Comparison of ENCODE assay signal across 8 cellular contexts in the genomic region with DNA sequence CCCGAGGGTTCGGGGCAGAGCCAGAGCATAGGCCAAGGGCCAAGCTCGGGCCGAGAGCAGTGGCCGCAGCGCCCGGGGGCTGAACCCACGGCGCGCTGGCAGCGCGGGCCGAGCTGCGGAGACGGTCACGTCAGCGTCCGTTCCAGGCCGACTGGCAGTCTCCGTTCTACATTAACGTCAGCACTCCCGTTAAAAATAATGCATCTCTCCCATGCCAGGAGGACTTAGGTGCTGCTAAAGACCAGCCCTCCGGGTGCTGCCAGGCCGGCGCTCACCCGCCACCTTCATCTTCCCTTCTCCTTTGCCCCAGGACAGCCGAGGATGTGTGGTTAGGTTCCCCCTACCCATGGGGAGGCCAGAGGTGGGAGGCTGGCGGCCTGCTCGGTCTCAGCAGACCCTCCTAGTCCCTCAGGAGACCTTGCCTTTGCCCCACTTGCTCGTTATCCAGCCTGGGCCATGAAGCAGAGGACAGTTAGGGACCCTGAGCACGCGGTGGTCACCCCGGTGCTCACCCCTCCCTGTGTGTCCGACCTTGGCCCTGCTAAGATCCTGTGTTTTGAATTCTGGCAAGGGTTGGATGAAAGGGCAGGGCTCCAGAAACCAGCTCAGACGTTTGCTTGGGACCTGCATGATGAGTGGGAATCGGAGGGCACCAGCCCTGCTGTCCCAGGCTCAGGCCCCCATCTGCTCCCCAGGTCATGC. TPM values are rescaled to one million over a fixed set of nuclear protein-coding genes. Genes with fewer than 3 reads are reported as not detected.
A peak's percentile ranks its signal among the peaks of the same experiment; 100 is the strongest.
DNase-seq lines count a peak whose midpoint lies in the region; ATAC-seq and TF ChIP-seq lines count a peak whose summit lies in the region.

No MANE protein-coding gene starts in this region.

- H3K9me3 Mint-ChIP-seq in activated naive CD8-positive, alpha-beta T cell (ENCODE audit: low read depth), result no peaks in the 10 kb centered on the region

- H3K36me3 ChIP-seq in ACC112 (ENCODE audit: insufficient read depth, low read length) (no peaks in the 10 kb centered on the region), left ventricle myocardium inferior (peaks cover 25% of the 10 kb centered on the region), sigmoid colon (peaks cover 0 to 15% (median 6%) of the 10 kb centered on the region in 4 donors)

- WGBS in sigmoid colon, 2 donors, result 10% methylated on average over 36 of the region's 36 CpGs

- H3K4me3 ChIP-seq in ACC112 (ENCODE audit: low read depth, low read length), result peak overlapping the region; percentile 89
- H3K4me3 ChIP-seq in left ventricle myocardium inferior, result peak overlapping the region; percentile 88
- peak overlapping the region; percentile 66 to 97 (median 87) for H3K4me3 ChIP-seq in sigmoid colon

- no peak for TF ChIP-seq POLR2A in sigmoid colon (IDR thresholded peaks at IDR 0.05)

- H3K27ac ChIP-seq in ACC112 (ENCODE audit: low read depth, low read length) (peak overlapping the region; percentile 80), left ventricle myocardium inferior (replicated peaks) (peak overlapping the region; percentile 96), sigmoid colon (peak overlapping the region; percentile 94 to 97 (median 96))

- H3K27me3 Mint-ChIP-seq in activated naive CD8-positive, alpha-beta T cell, result peaks cover 4% of the 10 kb centered on the region

- peak overlapping the region; percentile 82 for H2AFZ ChIP-seq in ACC112 (ENCODE audit: low read length, unreplicated experiment)

- ATAC-seq in HG03442 (IDR thresholded peaks at IDR 0.05; ENCODE audit: unreplicated experiment) (peak; percentile 11), GM19455 (IDR thresholded peaks at IDR 0.05; ENCODE audit: unreplicated experiment) (no peak)

- H3K9me3 ChIP-seq in left ventricle myocardium inferior (replicated peaks), result no peaks in the 10 kb centered on the region
- H3K9me3 ChIP-seq in sigmoid colon, result no peaks in the 10 kb centered on the region

- H3K27ac Mint-ChIP-seq in activated naive CD8-positive, alpha-beta T cell, result peak overlapping the region; percentile 54

- intact Hi-C loops in left ventricle myocardium inferior (cut with micrococcal nuclease), result no loop called here
- intact Hi-C loops in sigmoid colon (cut with DNase I), result no loop called here

- peak overlapping the region; percentile 90 for H3K4me3 Mint-ChIP-seq in activated naive CD8-positive, alpha-beta T cell

- in situ Hi-C loops in GM13976 (cut with MboI; ENCODE audit: low sequenced_read_pairs, unreplicated experiment), result no loop called here

- TF ChIP-seq EP300 in sigmoid colon (IDR thresholded peaks at IDR 0.05), result no peak

- H3K36me3 Mint-ChIP-seq in activated naive CD8-positive, alpha-beta T cell, result no peaks in the 10 kb centered on the region

- DNase-seq in GM13976 (ENCODE audit: low spot score), result peak; percentile 74
- DNase-seq in left ventricle myocardium inferior, result peak; percentile 43
- peak; percentile 77 for DNase-seq in sigmoid colon
- DNase-seq in central memory CD4-positive, alpha-beta T cell, result no peak

- peaks cover 25% of the 10 kb centered on the region for H3K4me1 Mint-ChIP-seq in activated naive CD8-positive, alpha-beta T cell (ENCODE audit: low read depth)

- peaks cover 12% of the 10 kb centered on the region for H3K79me2 ChIP-seq in ACC112 (ENCODE audit: control insufficient read depth, insufficient read depth, low read length, unreplicated experiment)

- H3K4me1 ChIP-seq in ACC112 (ENCODE audit: control insufficient read depth, insufficient read depth, low read length, unreplicated experiment) (peaks cover 49% of the 10 kb centered on the region), left ventricle myocardium inferior (peaks cover 69% of the 10 kb centered on the region), sigmoid colon (peaks cover 0 to 46% (median 37%) of the 10 kb centered on the region in 4 donors)

- no peak for TF ChIP-seq CTCF in GM13976 (IDR thresholded peaks at IDR 0.05; ENCODE audit: borderline replicate concordance, control extremely low read depth, extremely low read depth, insufficient read depth, missing control alignments)
- no peak for TF ChIP-seq CTCF in left ventricle myocardium inferior (IDR thresholded peaks at IDR 0.05; ENCODE audit: borderline replicate concordance)
- TF ChIP-seq CTCF in sigmoid colon (IDR thresholded peaks at IDR 0.05), result no peak

- H3K27me3 ChIP-seq in ACC112 (ENCODE audit: insufficient read depth, low read length) (no peaks in the 10 kb centered on the region), left ventricle myocardium inferior (ENCODE audit: low read depth) (no peaks in the 10 kb centered on the region), sigmoid colon (no peaks in the 10 kb centered on the region)

RNA-seq across cellular contexts. Expression of a gene that starts 0.6 kb away (rescaled TPM):
- total RNA-seq in left ventricle myocardium inferior, result 44.5 TPM
- total RNA-seq in sigmoid colon, result 100 to 1,000 TPM in 2 of 4 donors, 10 to 100 TPM in 2; 74.3 to 118 (median 100.0) TPM
- 10 to 100 TPM; 52.2 to 72.7 (median 72.5) TPM for polyA plus RNA-seq in sigmoid colon

RNA-seq across cellular contexts. Expression of a gene that starts 6.2 kb away (rescaled TPM):
- total RNA-seq in left ventricle myocardium inferior (24.4 TPM), sigmoid colon (10 to 100 TPM; 16.8 to 42.1 (median 19.6) TPM)
- 10 to 100 TPM in 1 of 3 donors, 1 to 10 TPM in 2; 6.0 to 22.3 (median 6.0) TPM for polyA plus RNA-seq in sigmoid colon

RNA-seq across cellular contexts. Expression of a gene that starts 25.0 kb away (rescaled TPM):
- total RNA-seq in left ventricle myocardium inferior (71.2 TPM), sigmoid colon (10 to 100 TPM; 23.0 to 36.5 (median 32.4) TPM)
- 10 to 100 TPM; 26.4 to 41.7 (median 38.8) TPM for polyA plus RNA-seq in sigmoid colon

RNA-seq across cellular contexts. Expression of a gene that starts 25.2 kb away (rescaled TPM):
- total RNA-seq in left ventricle myocardium inferior (11.7 TPM), sigmoid colon (1 to 10 TPM; 1.7 to 6.4 (median 5.0) TPM)
- 10 to 100 TPM; 11.4 to 22.1 (median 11.8) TPM for polyA plus RNA-seq in sigmoid colon

RNA-seq across cellular contexts. Expression of a gene that starts 59.9 kb away (rescaled TPM):
- 18.4 TPM for total RNA-seq in left ventricle myocardium inferior
- total RNA-seq in sigmoid colon, result 10 to 100 TPM; 10.2 to 22.8 (median 15.7) TPM
- 10 to 100 TPM in 1 of 3 donors, 1 to 10 TPM in 2; 4.8 to 22.8 (median 6.2) TPM for polyA plus RNA-seq in sigmoid colon
